In the genomic region with DNA sequence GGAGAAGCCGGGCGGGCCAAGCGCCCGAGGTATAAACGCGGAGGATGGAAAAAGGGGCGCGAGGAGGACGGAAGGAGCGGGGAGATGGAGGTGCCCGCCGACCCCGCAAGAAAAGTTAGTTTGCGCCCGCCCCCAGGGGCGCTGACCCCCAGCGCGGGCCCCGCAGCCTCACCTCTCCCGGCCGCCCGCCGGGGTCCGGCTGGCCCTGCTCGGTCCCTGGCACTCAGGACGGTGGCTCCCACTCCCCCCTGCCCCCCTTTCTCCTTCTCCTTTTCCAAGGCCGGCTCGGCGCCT, we compare ENCODE assay signal across 7 cellular contexts.
DNase-seq lines count a peak whose midpoint lies in the region; ATAC-seq and TF ChIP-seq lines count a peak whose summit lies in the region.

No MANE protein-coding gene starts in this region.

- peak; percentile 1 for ATAC-seq in stimulated activated naive CD8-positive, alpha-beta T cell treated with anti-CD3 and anti-CD28 coated beads, Interleukin-15, amount 100 ng/mL, for 72 hours

- in situ Hi-C loops in HAP-1 (cut with MboI; ENCODE audit: low sequenced_read_pairs) (no loop called here), ACHN (cut with HindIII; ENCODE audit: low pct_ligation_motif_present, low pct_unique_long_range_greater_than_20kb, low sequenced_read_pairs) (no loop called here)

- H3K4me1 ChIP-seq in HAP-1 (peaks cover 18% of the 10 kb centered on the region), iPS DF 6.9 (ENCODE audit: control insufficient read depth, insufficient read depth, low read length) (peaks cover 10% of the 10 kb centered on the region)

- TF ChIP-seq CTCF in WI38 (IDR thresholded peaks at IDR 0.05; ENCODE audit: low read depth, low read length): no peak

- H3K4me3 ChIP-seq in HAP-1: peak overlapping the region; percentile 61
- peak overlapping the region; percentile 80 for H3K4me3 ChIP-seq in WI38 (ENCODE audit: low read depth, low read length)
- H3K4me3 ChIP-seq in iPS DF 6.9 (ENCODE audit: low read length): peak overlapping the region; percentile 90

- no peaks in the 10 kb centered on the region for H3K9me3 ChIP-seq in HAP-1
- H3K9me3 ChIP-seq in iPS DF 6.9 (ENCODE audit: control insufficient read depth, insufficient read depth, low read length): no peaks in the 10 kb centered on the region

- no peak overlapping the region for H3K27ac Mint-ChIP-seq in stimulated activated naive CD8-positive, alpha-beta T cell treated with anti-CD3 and anti-CD28 coated beads, Interleukin-15, amount 100 ng/mL, for 72 hours

- WGBS in iPS DF 6.9 (ENCODE audit: insufficient coverage, insufficient read length): no CpG with 5 or more reads among the region's 29 CpGs

- H3K27me3 ChIP-seq in HAP-1 (ENCODE audit: low read depth): no peaks in the 10 kb centered on the region
- no peaks in the 10 kb centered on the region for H3K27me3 ChIP-seq in iPS DF 6.9 (ENCODE audit: control insufficient read depth, insufficient read depth, low read length)

- no peak overlapping the region for H3K27ac ChIP-seq in iPS DF 6.9 (ENCODE audit: low read length)

- peaks cover 21% of the 10 kb centered on the region for H3K36me3 ChIP-seq in HAP-1 (replicated peaks)
- H3K36me3 ChIP-seq in iPS DF 6.9 (ENCODE audit: control insufficient read depth, insufficient read depth, low read length): peaks cover 5% of the 10 kb centered on the region; the same call in 1 of the 2 replicates

- no peaks in the 10 kb centered on the region for H3K9me3 Mint-ChIP-seq in stimulated activated naive CD8-positive, alpha-beta T cell treated with anti-CD3 and anti-CD28 coated beads, Interleukin-15, amount 100 ng/mL, for 72 hours

- DNase-seq in HAP-1 (ENCODE audit: low spot score in 2 of 2) (no peak), iPS DF 6.9 (ENCODE audit: low read depth, low spot score) (no peak), ACHN (no peak), NCI-H2171 (lab: John Stamatoyannopoulos, UW) (no peak), NCI-H524 (lab: John Stamatoyannopoulos, UW) (no peak)
- DNase-seq in stimulated activated naive CD8-positive, alpha-beta T cell treated with anti-CD3 and anti-CD28 coated beads, Interleukin-15, amount 100 ng/mL, for 72 hours: no peak

- H3K4me1 Mint-ChIP-seq in stimulated activated naive CD8-positive, alpha-beta T cell treated with anti-CD3 and anti-CD28 coated beads, Interleukin-15, amount 100 ng/mL, for 72 hours: peaks cover 35% of the 10 kb centered on the region

- H3K4me3 Mint-ChIP-seq in stimulated activated naive CD8-positive, alpha-beta T cell treated with anti-CD3 and anti-CD28 coated beads, Interleukin-15, amount 100 ng/mL, for 72 hours: peak overlapping the region in 1 of 2 donors; percentile 83

- no peaks in the 10 kb centered on the region for H3K27me3 Mint-ChIP-seq in stimulated activated naive CD8-positive, alpha-beta T cell treated with anti-CD3 and anti-CD28 coated beads, Interleukin-15, amount 100 ng/mL, for 72 hours
